ENCODE assay signal across 26 cellular contexts in genomic region chrX:132968282-132968681, GRCh38. TPM values are rescaled to one million over a fixed set of nuclear protein-coding genes. Genes with fewer than 3 reads are reported as not detected.
DNase-seq lines count a peak whose midpoint lies in the region; ATAC-seq, FAIRE-seq and TF ChIP-seq lines count a peak whose summit lies in the region.
"Had no signal": no experiment of that assay in that cellular context is flagged by ENCODE, and none has a peak within 500 bp of the region (broad histone marks: within the 10 kb centered on the region; RNA-seq: fewer than 3 reads in every experiment).

No MANE protein-coding gene starts in this region.

- DNase-seq in NCI-H2107 treated with DMSO at 0.1 percent for 48 hours (lab: John Stamatoyannopoulos, UW; ENCODE audit: unreplicated experiment) (peak; percentile 2), NCI-H2107 (lab: John Stamatoyannopoulos, UW) (no peak), NCI-H345 (lab: John Stamatoyannopoulos, UW) (peak; percentile 31), epithelial cell of esophagus (ENCODE audit: low read depth) (peak; percentile 19), renal cortical epithelial cell (ENCODE audit: low read depth) (peak; percentile 41), GM12892 (ENCODE audit: insufficient read length) (no peak), NCI-H2227 (lab: John Stamatoyannopoulos, UW; ENCODE audit: unreplicated experiment) (no peak)
- DNase-seq: activated CD8-positive, alpha-beta memory T cell treated with anti-CD3 and anti-CD28 coated beads, Interleukin-2, amount 50 U/mL, for 48 hours; activated effector memory CD4-positive, alpha-beta T cell treated with Interleukin-2 at 50 U/mL for 16 hours; activated naive CD8-positive, alpha-beta T cell treated with anti-CD3 and anti-CD28 coated beads, Interleukin-2, amount 50 U/mL, for 24 hours; brain microvascular endothelial cell; endodermal cell; GDM1; glutamatergic neuron; left ventricle myocardium superior; NCI-H1930; occipital lobe; PC-3; T-helper 17 cell had no signal

- TF ChIP-seq POLR2A in GM12892 (IDR thresholded peaks at IDR 0.05; ENCODE audit: low read depth, low read length): no peak

- ATAC-seq in GM21825 (IDR thresholded peaks at IDR 0.05; ENCODE audit: unreplicated experiment): no peak
- ATAC-seq: A549; activated naive CD8-positive, alpha-beta T cell treated with anti-CD3 and anti-CD28 coated beads, Interleukin-2, amount 50 U/mL, for 24 hours; left ventricle myocardium superior; PC-3; T-helper 17 cell had no signal

- FAIRE-seq in GM12892 (lab: Jason Lieb, UNC): no peak
- FAIRE-seq: A549, D721Med had no signal

- no peak overlapping the region for H3K4me3 ChIP-seq in epithelial cell of esophagus (ENCODE audit: low read length)
- H3K4me3 ChIP-seq: A549, coronary artery, right atrium auricular region, SJSA1 had no signal

- TF ChIP-seq CTCF in epithelial cell of esophagus (IDR thresholded peaks at IDR 0.05; ENCODE audit: insufficient read depth, low read depth, low read length, missing control alignments): no peak

RNA-seq across cellular contexts. Expression of gene HS6ST2, which starts 9.9 kb away (rescaled TPM):
- total RNA-seq in renal cortical epithelial cell: 3.5 and 8.2 TPM in 2 replicates
- polyA plus RNA-seq in GM12892 (2012; ENCODE audit: missing spikeins): not detected
- total RNA-seq: left ventricle myocardium superior, SJSA1, T-helper 17 cell had no signal
- polyA plus RNA-seq: BJ had no signal

Comparison
In these comparisons a context has a peak if more than half of its experiments do, and no peak if none do; other contexts are left out.
1. DNase-seq: peak in NCI-H2107 treated with DMSO at 0.1 percent for 48 hours (single experiment), NCI-H345 (single experiment), epithelial cell of esophagus (single experiment) and renal cortical epithelial cell (single experiment); none in NCI-H2107 (single experiment), GM12892 (single experiment) and NCI-H2227 (single experiment).